25 cellular contexts compared by ENCODE assay signal in genomic region chr2:197596751-197597150, GRCh38.
A peak's percentile ranks its signal among the peaks of the same experiment; 100 is the strongest.
DNase-seq lines count a peak whose midpoint lies in the region; ATAC-seq and TF ChIP-seq lines count a peak whose summit lies in the region.
"Had no signal": no experiment of that assay in that cellular context is flagged by ENCODE, and none has a peak within 500 bp of the region (broad histone marks: within the 10 kb centered on the region; RNA-seq: fewer than 3 reads in every experiment).

No MANE protein-coding gene starts in this region.

- no peaks in the 10 kb centered on the region for H3K36me3 ChIP-seq in right atrium auricular region
- H3K36me3 ChIP-seq: adrenal gland, upper lobe of right lung had no signal

- H3K27me3 ChIP-seq in layer of hippocampus (ENCODE audit: control insufficient read depth, insufficient read depth, low read length) (no peaks in the 10 kb centered on the region), right atrium auricular region (no peaks in the 10 kb centered on the region)
- H3K27me3 ChIP-seq: adrenal gland, upper lobe of right lung had no signal

- no peaks in the 10 kb centered on the region for H3K4me1 ChIP-seq in right atrium auricular region
- H3K4me1 ChIP-seq: adrenal gland, psoas muscle, upper lobe of right lung had no signal

- H3K4me3 ChIP-seq in right atrium auricular region, result no peak overlapping the region
- H3K4me3 ChIP-seq: adrenal gland, psoas muscle, upper lobe of right lung had no signal

- TF ChIP-seq CTCF in right atrium auricular region (IDR thresholded peaks at IDR 0.05), result no peak

- in situ Hi-C loops in G401 (cut with HindIII; ENCODE audit: low sequenced_read_pairs), result no loop called here

- peak overlapping the region; percentile 87 for H3K27ac ChIP-seq in caudate nucleus (ENCODE audit: low read depth, low read length)
- H3K27ac ChIP-seq in layer of hippocampus (ENCODE audit: low read depth, low read length), result peak overlapping the region; percentile 72
- peak overlapping the region in 1 of 2 donors; percentile 8 for H3K27ac ChIP-seq in right atrium auricular region
- H3K27ac ChIP-seq: adrenal gland, psoas muscle, upper lobe of right lung had no signal

- ATAC-seq in GM21619 (IDR thresholded peaks at IDR 0.05; ENCODE audit: unreplicated experiment), result no peak
- ATAC-seq in left colon, result no peak
- ATAC-seq: HCT116, left ventricle myocardium superior, Panc1, psoas muscle, upper lobe of right lung had no signal

- intact Hi-C loops in left colon (cut with DNase I, micrococcal nuclease), result no loop called here

- DNase-seq in G401 (ENCODE audit: low spot score) (peak; percentile 33), caudate nucleus (lab: John Stamatoyannopoulos, UW) (peak in 3 of 61 donors; percentile 2 to 12 (median 2)), stromal cell of bone marrow (ENCODE audit: low read depth) (peak; percentile 13), LoVo (ENCODE audit: low spot score) (no peak), right atrium auricular region (ENCODE audit: low spot score) (no peak), left colon (no peak)
- DNase-seq: activated CD4-positive, alpha-beta memory T cell treated with anti-CD3 and anti-CD28 coated beads, Interleukin-2, amount 10 ng/mL, durations not matched to agents 7 days and 5 days; activated CD8-positive, alpha-beta memory T cell treated with anti-CD3 and anti-CD28 coated beads, Interleukin-2, amount 50 U/mL, for 48 hours; activated naive CD4-positive, alpha-beta T cell treated with anti-CD3 and anti-CD28 coated beads for 36 hours; adrenal gland; CD4-positive, CD25-positive, alpha-beta regulatory T cell; DND-41; effector CD8-positive, alpha-beta T cell; islet precursor cell; left ventricle myocardium superior; NCI-H446; NCI-H774; psoas muscle; SHP77 treated with DMSO at 0.1 percent for 48 hours; stimulated activated CD4-positive, alpha-beta T cell treated with anti-CD3 and anti-CD28 coated beads, Interleukin-4, amount 100 ng/mL, for 4 hours; upper lobe of right lung had no signal

- H3K9me3 ChIP-seq in right atrium auricular region, result no peaks in the 10 kb centered on the region
- H3K9me3 ChIP-seq: adrenal gland, psoas muscle, upper lobe of right lung had no signal

Comparison
In these comparisons a context has a peak if more than half of its experiments do, and no peak if none do; other contexts are left out.
1. DNase-seq: peak in G401 (single experiment) and stromal cell of bone marrow (single experiment); none in LoVo (single experiment), right atrium auricular region (single experiment) and left colon (0 of 2).